Comparison of ENCODE assay signal across 40 cellular contexts in genomic region chr6:118488631-118489030, GRCh38. TPM values are rescaled to one million over a fixed set of nuclear protein-coding genes. Genes with fewer than 3 reads are reported as not detected.
"Had no signal": no experiment of that assay in that cellular context is flagged by ENCODE, and none has a peak within 500 bp of the region (broad histone marks: within the 10 kb centered on the region; RNA-seq: fewer than 3 reads in every experiment).

No MANE protein-coding gene starts in this region.

- H3K27me3 Mint-ChIP-seq: activated naive CD4-positive, alpha-beta T cell treated with anti-CD3 and anti-CD28 coated beads, Interleukin-2, amount 10 ng/mL, durations not matched to agents 7 days and 5 days; activated naive CD4-positive, alpha-beta T cell treated with anti-CD3 and anti-CD28 coated beads, Interleukin-2, amount 50 U/mL, for 24 hours; activated naive CD8-positive, alpha-beta T cell; activated naive CD8-positive, alpha-beta T cell treated with anti-CD3 and anti-CD28 coated beads for 36 hours; activated naive CD8-positive, alpha-beta T cell treated with anti-CD3 and anti-CD28 coated beads, Interleukin-2, amount 10 ng/mL, durations not matched to agents 7 days and 5 days; activated naive CD8-positive, alpha-beta T cell treated with anti-CD3 and anti-CD28 coated beads, Interleukin-2, amount 50 U/mL, for 24 hours; activated T-cell treated with anti-CD3 and anti-CD28 coated beads, Interleukin-2, amount 50 U/mL, for 24 hours; brain; central memory CD8-positive, alpha-beta T cell had no signal

- H3K36me3 ChIP-seq: adrenal gland, breast epithelium, cardiac muscle cell had no signal

- H3K4me3 Mint-ChIP-seq: activated naive CD4-positive, alpha-beta T cell treated with anti-CD3 and anti-CD28 coated beads for 36 hours; activated naive CD4-positive, alpha-beta T cell treated with anti-CD3 and anti-CD28 coated beads, Interleukin-2, amount 10 ng/mL, durations not matched to agents 7 days and 5 days; activated naive CD4-positive, alpha-beta T cell treated with anti-CD3 and anti-CD28 coated beads, Interleukin-2, amount 50 U/mL, for 24 hours; activated naive CD8-positive, alpha-beta T cell; activated naive CD8-positive, alpha-beta T cell treated with anti-CD3 and anti-CD28 coated beads for 36 hours; activated naive CD8-positive, alpha-beta T cell treated with anti-CD3 and anti-CD28 coated beads, Interleukin-2, amount 10 ng/mL, durations not matched to agents 7 days and 5 days; activated naive CD8-positive, alpha-beta T cell treated with anti-CD3 and anti-CD28 coated beads, Interleukin-2, amount 50 U/mL, for 24 hours; activated T-cell treated with anti-CD3 and anti-CD28 coated beads, Interleukin-2, amount 50 U/mL, for 24 hours; activated T-cell treated with anti-CD3 and anti-CD28 coated beads, Interleukin-2, amount 50 U/mL, for 4 hours; activated T-cell treated with anti-CD3 and anti-CD28 coated beads, Interleukin-2, amount 50 U/mL, for 72 hours; activated T-helper 1 cell treated with anti-CD3 and anti-CD28 coated beads, Interleukin-12 subunit alpha, Interleukin-12 subunit beta, Interleukin-2, Interleukin-4 antibody, amounts not matched to agents 30 ng/mL and 10 ng/mL and 1 ng/mL, durations not matched to agents 14 hours and 24 hours and 36 hours; brain; central memory CD8-positive, alpha-beta T cell had no signal

- ATAC-seq: activated naive CD4-positive, alpha-beta T cell treated with anti-CD3 and anti-CD28 coated beads, Interleukin-2, amount 50 U/mL, for 72 hours; activated naive CD8-positive, alpha-beta T cell treated with anti-CD3 and anti-CD28 coated beads, Interleukin-2, amount 50 U/mL, for 24 hours; activated T-cell treated with anti-CD3 and anti-CD28 coated beads, Interleukin-2, amount 50 U/mL, for 4 hours; activated T-cell treated with anti-CD3 and anti-CD28 coated beads, Interleukin-2, amount 50 U/mL, for 72 hours; body of pancreas had no signal

- H3K4me1 ChIP-seq: breast epithelium had no signal

- H3K4me1 Mint-ChIP-seq: activated naive CD4-positive, alpha-beta T cell treated with anti-CD3 and anti-CD28 coated beads, Interleukin-2, amount 10 ng/mL, durations not matched to agents 7 days and 5 days had no signal

- H3K27ac Mint-ChIP-seq: activated naive CD4-positive, alpha-beta T cell treated with anti-CD3 and anti-CD28 coated beads for 36 hours; activated naive CD4-positive, alpha-beta T cell treated with anti-CD3 and anti-CD28 coated beads, Interleukin-2, amount 10 ng/mL, durations not matched to agents 7 days and 5 days; activated naive CD4-positive, alpha-beta T cell treated with anti-CD3 and anti-CD28 coated beads, Interleukin-2, amount 50 U/mL, for 24 hours; activated naive CD4-positive, alpha-beta T cell treated with anti-CD3 and anti-CD28 coated beads, Interleukin-2, amount 50 U/mL, for 72 hours; activated naive CD8-positive, alpha-beta T cell; activated naive CD8-positive, alpha-beta T cell treated with anti-CD3 and anti-CD28 coated beads for 36 hours; activated naive CD8-positive, alpha-beta T cell treated with anti-CD3 and anti-CD28 coated beads, Interleukin-2, amount 10 ng/mL, durations not matched to agents 7 days and 5 days; activated naive CD8-positive, alpha-beta T cell treated with anti-CD3 and anti-CD28 coated beads, Interleukin-2, amount 50 U/mL, for 24 hours; activated T-cell treated with anti-CD3 and anti-CD28 coated beads, Interleukin-2, amount 50 U/mL, for 24 hours; activated T-cell treated with anti-CD3 and anti-CD28 coated beads, Interleukin-2, amount 50 U/mL, for 72 hours; activated T-helper 1 cell treated with anti-CD3 and anti-CD28 coated beads, Interleukin-12 subunit alpha, Interleukin-12 subunit beta, Interleukin-2, Interleukin-4 antibody, amounts not matched to agents 30 ng/mL and 10 ng/mL and 1 ng/mL, durations not matched to agents 14 hours and 24 hours and 36 hours; activated T-helper 2 cell treated with anti-CD3 and anti-CD28 coated beads, Interferon-gamma antibody, Interleukin-2, Interleukin-4, amounts not matched to agents 10 μg/mL and 5 μg/mL and 100 μg/mL, durations not matched to agents 14 hours and 24 hours and 36 hours; brain had no signal

- H3K27ac ChIP-seq: adrenal gland, ascending aorta, body of pancreas, brain microvascular endothelial cell, breast epithelium, cardiac muscle cell had no signal

- H3K4me3 ChIP-seq: adrenal gland, ascending aorta, body of pancreas, breast epithelium, cardiac muscle cell had no signal

- H3K27me3 ChIP-seq: adrenal gland, ascending aorta, body of pancreas, brain microvascular endothelial cell, breast epithelium, cardiac muscle cell had no signal

- DNase-seq: activated effector memory CD4-positive, alpha-beta T cell treated with anti-CD3 and anti-CD28 coated beads, Interleukin-2, amount 50 U/mL, for 16 hours; activated effector memory CD4-positive, alpha-beta T cell treated with Interleukin-2 at 50 U/mL for 16 hours; activated gamma-delta T cell; activated gamma-delta T cell treated with Interleukin-2 at 50 U/mL for 16 hours; activated naive CD4-positive, alpha-beta T cell; activated naive CD4-positive, alpha-beta T cell treated with anti-CD3 and anti-CD28 coated beads for 36 hours; activated naive CD4-positive, alpha-beta T cell treated with anti-CD3 and anti-CD28 coated beads, Interleukin-2, amount 10 ng/mL, durations not matched to agents 7 days and 5 days; activated naive CD4-positive, alpha-beta T cell treated with anti-CD3 and anti-CD28 coated beads, Interleukin-2, amount 50 U/mL, for 16 hours; activated naive CD4-positive, alpha-beta T cell treated with Interleukin-2 at 50 U/mL for 16 hours; activated naive CD8-positive, alpha-beta T cell treated with anti-CD3 and anti-CD28 coated beads for 36 hours; activated naive CD8-positive, alpha-beta T cell treated with anti-CD3 and anti-CD28 coated beads, Interleukin-2, amount 10 ng/mL, durations not matched to agents 7 days and 5 days; activated naive CD8-positive, alpha-beta T cell treated with anti-CD3 and anti-CD28 coated beads, Interleukin-2, amount 50 U/mL, for 24 hours; activated T-cell treated with anti-CD3 and anti-CD28 coated beads, Interleukin-2, amount 50 U/mL, for 1 hour; activated T-cell treated with anti-CD3 and anti-CD28 coated beads, Interleukin-2, amount 50 U/mL, for 24 hours; activated T-cell treated with anti-CD3 and anti-CD28 coated beads, Interleukin-2, amount 50 U/mL, for 4 hours; activated T-cell treated with anti-CD3 and anti-CD28 coated beads, Interleukin-2, amount 50 U/mL, for 48 hours; activated T-cell treated with anti-CD3 and anti-CD28 coated beads, Interleukin-2, amount 50 U/mL, for 72 hours; adrenal gland; amniotic stem cell; amygdala; anterior cingulate cortex; aorta; body of pancreas; brain microvascular endothelial cell; caudate nucleus; central memory CD4-positive, alpha-beta T cell; cerebellar nuclear complex had no signal

RNA-seq across cellular contexts. Expression of gene PLN, which starts 59.5 kb away (rescaled TPM):
- total RNA-seq: activated naive CD4-positive, alpha-beta T cell treated with anti-CD3 and anti-CD28 coated beads for 36 hours; activated naive CD4-positive, alpha-beta T cell treated with anti-CD3 and anti-CD28 coated beads, Interleukin-2, amount 50 U/mL, for 72 hours; activated naive CD8-positive, alpha-beta T cell treated with anti-CD3 and anti-CD28 coated beads for 36 hours; activated naive CD8-positive, alpha-beta T cell treated with anti-CD3 and anti-CD28 coated beads, Interleukin-2, amount 10 ng/mL, durations not matched to agents 7 days and 5 days; activated T-cell treated with anti-CD3 and anti-CD28 coated beads, Interleukin-2, amount 50 U/mL, for 72 hours; activated T-helper 1 cell treated with anti-CD3 and anti-CD28 coated beads, Interleukin-12 subunit alpha, Interleukin-12 subunit beta, Interleukin-2, Interleukin-4 antibody, amounts not matched to agents 30 ng/mL and 10 ng/mL and 1 ng/mL, durations not matched to agents 14 hours and 24 hours and 36 hours; activated T-helper 2 cell treated with anti-CD3 and anti-CD28 coated beads, Interferon-gamma antibody, Interleukin-2, Interleukin-4, amounts not matched to agents 10 μg/mL and 5 μg/mL and 100 μg/mL, durations not matched to agents 14 hours and 24 hours and 36 hours; astrocyte; bronchial epithelial cell; chondrocyte had no signal
